In genomic region chr19:38930776-38931761, GRCh38 we compare ENCODE assay signal across 1 cellular context.
TF ChIP-seq lines count a peak whose summit lies in the region.

TSS of gene MRPS12 (plus strand) at chr19:38930944. CDS start at chr19:38931295, 351 bp downstream.

TF ChIP-seq in K562, 482 proteins besides CTCF, POLR2A, EP300 and RAD21 (continued from another document and continues in another):
- no peak for TF ChIP-seq CREB3 (tag; conservative IDR thresholded peaks at IDR 0.05; ENCODE audit: low read depth)
- TF ChIP-seq SNIP1 (IDR thresholded peaks at IDR 0.05; ENCODE audit: low read depth) = no peak
- TF ChIP-seq IFI16 (CRISPR knock-in tag; IDR thresholded peaks at IDR 0.05) = no peak
- peak; percentile 67 for TF ChIP-seq C11orf30 (IDR thresholded peaks at IDR 0.05; ENCODE audit: low read depth)
- TF ChIP-seq ESRRA (IDR thresholded peaks at IDR 0.05; ENCODE audit: borderline replicate concordance, low read depth) = peak; percentile 70
- no peak for TF ChIP-seq HNRNPK (IDR thresholded peaks at IDR 0.05; ENCODE audit: low read depth, low read length, poor library complexity, severe bottlenecking)
- TF ChIP-seq HOXB6 (CRISPR knock-in tag; IDR thresholded peaks at IDR 0.05; ENCODE audit: borderline replicate concordance) = no peak
- no peak for TF ChIP-seq MED1 (CRISPR knock-in tag; IDR thresholded peaks at IDR 0.05; ENCODE audit: borderline replicate concordance)
- no peak for TF ChIP-seq ZBTB43 (CRISPR knock-in tag; IDR thresholded peaks at IDR 0.05)
- TF ChIP-seq ZNF445 (CRISPR knock-in tag; IDR thresholded peaks at IDR 0.05; ENCODE audit: low read depth) = no peak
- 0 out of 2 replicates have a peak, but pooled peaks have one; percentile 13 for TF ChIP-seq SMARCE1 (IDR thresholded peaks at IDR 0.05)
- no peak for TF ChIP-seq ZNF561 (CRISPR knock-in tag; conservative IDR thresholded peaks at IDR 0.05)
- no peak for TF ChIP-seq CEBPG (CRISPR knock-in tag; IDR thresholded peaks at IDR 0.05)
- TF ChIP-seq CEBPG (tag; conservative IDR thresholded peaks at IDR 0.05 in 1 of 2, IDR thresholded peaks at IDR 0.05 in 1 of 2) = no peak
- no peak for TF ChIP-seq ZNF174 (CRISPR knock-in tag; IDR thresholded peaks at IDR 0.05)
- no peak for TF ChIP-seq MAX (CRISPR knock-in tag; IDR thresholded peaks at IDR 0.05)
- no peak for TF ChIP-seq PHTF2 (CRISPR knock-in tag; IDR thresholded peaks at IDR 0.05)
- TF ChIP-seq MYC (IDR thresholded peaks at IDR 0.05; ENCODE audit: low read depth, low read length) = peak; percentile 75
- 0 out of 2 replicates have a peak, but pooled peaks have one; percentile 33 for TF ChIP-seq MYC (CRISPR knock-in tag; IDR thresholded peaks at IDR 0.05; ENCODE audit: borderline replicate concordance, low read depth)
- TF ChIP-seq NCOA6 (IDR thresholded peaks at IDR 0.05) = no peak
- no peak for TF ChIP-seq MTA2 (IDR thresholded peaks at IDR 0.05; ENCODE audit: low read depth)
- no peak for TF ChIP-seq ZNF197 (CRISPR knock-in tag; IDR thresholded peaks at IDR 0.05; ENCODE audit: low read depth)
- TF ChIP-seq NFRKB (IDR thresholded peaks at IDR 0.05; ENCODE audit: low read depth) = no peak
- TF ChIP-seq ZNF589 (CRISPR knock-in tag; IDR thresholded peaks at IDR 0.05; ENCODE audit: low read depth) = no peak
- no peak for TF ChIP-seq FOXO4 (CRISPR knock-in tag; IDR thresholded peaks at IDR 0.05)
- TF ChIP-seq ZNF274 (IDR thresholded peaks at IDR 0.05; ENCODE audit: borderline replicate concordance, low read depth, low read length) = no peak
- TF ChIP-seq FOXJ2 (tag; IDR thresholded peaks at IDR 0.05) = no peak
- TF ChIP-seq TEAD4 (IDR thresholded peaks at IDR 0.05; ENCODE audit: low read length) = no peak; the same call in 1 of the 2 replicates
- TF ChIP-seq TEAD4 (CRISPR knock-in tag; IDR thresholded peaks at IDR 0.05; ENCODE audit: borderline replicate concordance) = no peak
- no peak for TF ChIP-seq MECOM (CRISPR knock-in tag; IDR thresholded peaks at IDR 0.05)
- peak; percentile 64; the same call in 1 of the 2 replicates for TF ChIP-seq ZNF224 (CRISPR knock-in tag; IDR thresholded peaks at IDR 0.05)
- no peak for TF ChIP-seq FUS (optimal IDR thresholded peaks at IDR 0.05; ENCODE audit: low read depth, low read length)
- TF ChIP-seq ZNF3 (CRISPR knock-in tag; IDR thresholded peaks at IDR 0.05) = no peak
- no peak for TF ChIP-seq MCM2 (IDR thresholded peaks at IDR 0.05; ENCODE audit: low read depth)
- no peak for TF ChIP-seq SAFB2 (IDR thresholded peaks at IDR 0.05; ENCODE audit: borderline replicate concordance, low read depth, low read length, severe bottlenecking)
- TF ChIP-seq ZNF408 (CRISPR knock-in tag; IDR thresholded peaks at IDR 0.05; ENCODE audit: low read depth) = no peak
- no peak for TF ChIP-seq CUX1 (CRISPR knock-in tag; IDR thresholded peaks at IDR 0.05)
- peak in 1 of 2 experiments; percentile 51 for TF ChIP-seq AFF1 (IDR thresholded peaks at IDR 0.05; ENCODE audit: low read depth in 1 of 2, partially characterized antibody in 2 of 2)
- TF ChIP-seq MAZ (CRISPR knock-in tag; conservative IDR thresholded peaks at IDR 0.05 in 1 of 2, IDR thresholded peaks at IDR 0.05 in 1 of 2) = 0 out of 4 replicates have a peak, but pooled peaks of 1 of the 2 experiments have one; percentile 13
- no peak for TF ChIP-seq GATAD2A (IDR thresholded peaks at IDR 0.05)
- peak; percentile 21; the same call in 1 of the 2 replicates for TF ChIP-seq RAD51 (IDR thresholded peaks at IDR 0.05; ENCODE audit: borderline replicate concordance, low read depth)
- no peak for TF ChIP-seq OTX1 (CRISPR knock-in tag; IDR thresholded peaks at IDR 0.05)
- TF ChIP-seq GATA2 (CRISPR knock-in tag; IDR thresholded peaks at IDR 0.05) = peak; percentile 52; the same call in 1 of the 2 replicates
- no peak for TF ChIP-seq USF2 (CRISPR knock-in tag; IDR thresholded peaks at IDR 0.05)
- no peak for TF ChIP-seq TCF3 (CRISPR knock-in tag; IDR thresholded peaks at IDR 0.05)
- no peak for TF ChIP-seq HMG20A (CRISPR knock-in tag; conservative IDR thresholded peaks at IDR 0.05)
- no peak for TF ChIP-seq ZNF354B (CRISPR knock-in tag; IDR thresholded peaks at IDR 0.05)
- 0 out of 2 replicates have a peak, but pooled peaks have one; percentile 27 for TF ChIP-seq AFF4 (CRISPR knock-in tag; IDR thresholded peaks at IDR 0.05)
- no peak for TF ChIP-seq KDM4B (IDR thresholded peaks at IDR 0.05; ENCODE audit: borderline replicate concordance in 2 of 2, low read depth in 1 of 2)
- TF ChIP-seq CHD2 (IDR thresholded peaks at IDR 0.05; ENCODE audit: low read depth, low read length) = peak; percentile 72
- TF ChIP-seq MAFF (IDR thresholded peaks at IDR 0.05; ENCODE audit: low read length) = no peak
- TF ChIP-seq YY1 (IDR thresholded peaks at IDR 0.05; ENCODE audit: borderline replicate concordance in 1 of 3, control insufficient read depth in 1 of 3, extremely low read depth in 1 of 3, insufficient read depth in 3 of 3, insufficient read length in 1 of 3, insufficient replicate concordance in 2 of 3, low read depth in 1 of 3, low read length in 2 of 3) = no peak
- TF ChIP-seq NRF1 (conservative IDR thresholded peaks at IDR 0.05 in 1 of 2, IDR thresholded peaks at IDR 0.05 in 1 of 2) = no peak
- peak; percentile 53; the same call in 1 of the 2 replicates for TF ChIP-seq RFX5 (IDR thresholded peaks at IDR 0.05; ENCODE audit: low read depth, low read length)
